Comparison of ENCODE assay signal across 9 cellular contexts in the genomic region with DNA sequence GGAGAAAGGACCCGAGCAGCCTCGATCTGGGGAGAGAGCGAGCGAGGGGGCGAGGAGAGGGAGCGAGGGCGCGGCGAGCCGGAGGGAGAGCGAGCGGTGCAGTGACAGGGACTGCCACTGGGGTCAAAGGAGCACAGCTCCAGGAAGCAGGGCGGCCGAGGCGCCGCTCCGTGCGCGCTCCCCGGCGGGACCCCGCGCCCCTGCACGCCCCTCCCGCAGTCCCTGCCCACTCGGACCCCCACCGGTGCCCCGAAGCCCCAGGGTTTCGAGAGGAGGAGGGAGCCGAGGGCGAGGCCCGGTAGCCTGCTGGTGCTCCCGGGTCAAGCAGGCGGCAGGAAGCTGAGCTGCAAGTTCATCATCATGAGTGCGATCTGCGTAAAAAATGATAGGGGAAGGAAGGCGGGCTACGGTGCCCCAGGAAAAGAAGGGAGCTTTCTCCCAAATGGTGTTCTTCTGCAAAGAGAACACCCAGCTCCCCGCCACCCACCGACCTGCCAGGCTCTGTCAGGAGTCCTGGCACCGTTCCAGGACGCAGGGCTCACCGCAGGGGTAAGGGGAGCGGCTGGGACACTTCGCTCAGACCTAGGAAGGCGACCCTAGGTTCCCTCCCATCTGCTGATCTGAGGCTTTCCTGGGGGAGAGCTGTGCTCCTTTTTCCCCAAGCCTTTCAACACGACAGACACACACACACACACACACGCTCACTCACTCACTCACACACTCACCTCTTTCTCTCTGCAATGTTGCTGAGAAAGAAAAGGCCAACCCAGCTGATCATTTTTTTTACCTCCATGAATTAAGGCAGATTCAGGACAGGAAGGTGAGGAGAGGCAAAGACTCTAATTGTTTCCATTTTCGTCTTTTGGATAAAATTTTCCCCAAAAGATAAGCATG. TPM values are rescaled to one million over a fixed set of nuclear protein-coding genes. Genes with fewer than 3 reads are reported as not detected.
DNase-seq lines count a peak whose midpoint lies in the region; ATAC-seq and TF ChIP-seq lines count a peak whose summit lies in the region.
"Had no signal": no experiment of that assay in that cellular context is flagged by ENCODE, and none has a peak within 500 bp of the region (broad histone marks: within the 10 kb centered on the region; RNA-seq: fewer than 3 reads in every experiment).

A gene with protein sequence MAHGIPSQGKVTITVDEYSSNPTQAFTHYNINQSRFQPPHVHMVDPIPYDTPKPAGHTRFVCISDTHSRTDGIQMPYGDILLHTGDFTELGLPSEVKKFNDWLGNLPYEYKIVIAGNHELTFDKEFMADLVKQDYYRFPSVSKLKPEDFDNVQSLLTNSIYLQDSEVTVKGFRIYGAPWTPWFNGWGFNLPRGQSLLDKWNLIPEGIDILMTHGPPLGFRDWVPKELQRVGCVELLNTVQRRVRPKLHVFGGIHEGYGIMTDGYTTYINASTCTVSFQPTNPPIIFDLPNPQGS (minus strand): TSS at position 103 of the 894 bp plus-strand sequence. CDS start 5,980 bp downstream, outside the sequence.

- peak within 1 kb of the TSS; percentile 72 to 89 for H3K4me3 Mint-ChIP-seq in stimulated activated naive B cell treated with anti-CD40 and anti-IgM and Interleukin-4, amounts not matched to agents 10 μg/mL and 1 μg/mL and 100 μg/mL, for 72 hours

- no peaks in the 10 kb centered on the region for H3K4me1 ChIP-seq in breast epithelium

- H3K36me3 Mint-ChIP-seq in stimulated activated naive B cell treated with anti-CD40 and anti-IgM and Interleukin-4, amounts not matched to agents 10 μg/mL and 1 μg/mL and 100 μg/mL, for 72 hours = peaks cover 0 to 3% of the 10 kb centered on the region in 2 donors

- peaks cover 9 to 29% of the 10 kb centered on the region in 2 donors for H3K4me1 Mint-ChIP-seq in stimulated activated naive B cell treated with anti-CD40 and anti-IgM and Interleukin-4, amounts not matched to agents 10 μg/mL and 1 μg/mL and 100 μg/mL, for 72 hours

- TF ChIP-seq CTCF in breast epithelium (IDR thresholded peaks at IDR 0.05) = peak; percentile 21 to 62 (median 41)
- no peak for TF ChIP-seq CTCF in kidney epithelial cell (IDR thresholded peaks at IDR 0.05; ENCODE audit: insufficient read depth, low read length, poor library complexity, severe bottlenecking)

- H3K27me3 ChIP-seq in breast epithelium (peaks cover 0 to 10% of the 10 kb centered on the region in 2 donors), kidney epithelial cell (ENCODE audit: control insufficient read depth, insufficient read depth, low read length) (peaks cover 31% of the 10 kb centered on the region)

- H3K4me3 ChIP-seq in breast epithelium (peak within 1 kb of the TSS; percentile 54 to 80 (median 76)), kidney epithelial cell (ENCODE audit: low read depth, low read length) (peak within 1 kb of the TSS; percentile 53)

- intact Hi-C loops in breast epithelium (cut with DNase I; ENCODE audit: low total_unique reads) = no loop called here

- H3K9me3 ChIP-seq in breast epithelium = no peaks in the 10 kb centered on the region

- H3K27me3 Mint-ChIP-seq in stimulated activated naive B cell treated with anti-CD40 and anti-IgM and Interleukin-4, amounts not matched to agents 10 μg/mL and 1 μg/mL and 100 μg/mL, for 72 hours = peaks cover 37 to 39% of the 10 kb centered on the region in 2 donors

- TF ChIP-seq POLR2A in breast epithelium (IDR thresholded peaks at IDR 0.05) = no peak

- peak; percentile 86 for ATAC-seq in HG02610 (IDR thresholded peaks at IDR 0.05; ENCODE audit: unreplicated experiment)
- peak; percentile 89 to 91 for ATAC-seq in stimulated activated naive B cell treated with anti-CD40 and anti-IgM and Interleukin-4, amounts not matched to agents 10 μg/mL and 1 μg/mL and 100 μg/mL, for 72 hours (replicated peaks)
- ATAC-seq: HCT116 had no signal

- H3K36me3 ChIP-seq in breast epithelium = no peaks in the 10 kb centered on the region
- no peaks in the 10 kb centered on the region for H3K36me3 ChIP-seq in kidney epithelial cell (ENCODE audit: control insufficient read depth, insufficient read depth, low read length)

- peak; percentile 47 for DNase-seq in stimulated activated CD4-positive, alpha-beta T cell treated with anti-CD3 and anti-CD28 coated beads, Interleukin-15, amount 100 ng/mL, for 24 hours
- no peak for DNase-seq in stimulated activated CD4-positive, alpha-beta T cell treated with anti-CD3 and anti-CD28 coated beads, Interleukin-4, amount 100 ng/mL, for 4 hours
- peak; percentile 20 for DNase-seq in NCI-H345 treated with DMSO at 0.1 percent for 48 hours (lab: John Stamatoyannopoulos, UW; ENCODE audit: unreplicated experiment)
- peak; percentile 29 to 63 for DNase-seq in breast epithelium (ENCODE audit: low spot score in 2 of 2)
- no peak for DNase-seq in kidney epithelial cell (ENCODE audit: low read depth)
- DNase-seq in stimulated activated naive B cell treated with anti-CD40 and anti-IgM and Interleukin-4, amounts not matched to agents 10 μg/mL and 1 μg/mL and 100 μg/mL, for 72 hours = peak; percentile 52
- no peak for DNase-seq in stimulated activated CD4-positive, alpha-beta T cell treated with anti-CD3 and anti-CD28 coated beads, Interleukin-4, amount 100 ng/mL, for 24 hours

- H3K9me3 Mint-ChIP-seq in stimulated activated naive B cell treated with anti-CD40 and anti-IgM and Interleukin-4, amounts not matched to agents 10 μg/mL and 1 μg/mL and 100 μg/mL, for 72 hours = no peaks in the 10 kb centered on the region

- H3K27ac ChIP-seq in breast epithelium = peak within 1 kb of the TSS; percentile 88 to 90

- H3K27ac Mint-ChIP-seq in stimulated activated naive B cell treated with anti-CD40 and anti-IgM and Interleukin-4, amounts not matched to agents 10 μg/mL and 1 μg/mL and 100 μg/mL, for 72 hours = peak within 1 kb of the TSS; percentile 62

RNA-seq across cellular contexts. Expression of the gene that starts here (rescaled TPM):
- total RNA-seq in breast epithelium = 10 to 100 TPM in 1 of 3 donors, 1 to 10 TPM in 2; 8.5 to 22.7 (median 9.8) TPM
- 0.42 and 1.8 TPM in 2 replicates for total RNA-seq in kidney epithelial cell

Comparison
In these comparisons a context has a peak if more than half of its experiments do, and no peak if none do; other contexts are left out.
1. DNase-seq: peak in stimulated activated CD4-positive, alpha-beta T cell treated with anti-CD3 and anti-CD28 coated beads, Interleukin-15, amount 100 ng/mL, for 24 hours (single experiment), NCI-H345 treated with DMSO at 0.1 percent for 48 hours (single experiment), breast epithelium (2 of 2) and stimulated activated naive B cell treated with anti-CD40 and anti-IgM and Interleukin-4, amounts not matched to agents 10 μg/mL and 1 μg/mL and 100 μg/mL, for 72 hours (single experiment); none in stimulated activated CD4-positive, alpha-beta T cell treated with anti-CD3 and anti-CD28 coated beads, Interleukin-4, amount 100 ng/mL, for 4 hours (0 of 2), kidney epithelial cell (single experiment) and stimulated activated CD4-positive, alpha-beta T cell treated with anti-CD3 and anti-CD28 coated beads, Interleukin-4, amount 100 ng/mL, for 24 hours (single experiment).